ENCODE assay signal across 8 cellular contexts in genomic region chr12:116861331-116861730, GRCh38. TPM values are rescaled to one million over a fixed set of nuclear protein-coding genes. Genes with fewer than 3 reads are reported as not detected.
DNase-seq lines count a peak whose midpoint lies in the region; ATAC-seq and TF ChIP-seq lines count a peak whose summit lies in the region.

No MANE protein-coding gene starts in this region.

- no peaks in the 10 kb centered on the region for H3K9me2 ChIP-seq in PC-9 (ENCODE audit: insufficient read depth)

- no TSS peak for BruUV-seq in PC-9 (replicated peaks; lab: Mats Ljungman, UMichigan)

- H3K36me3 ChIP-seq in PC-9 (ENCODE audit: low read depth), result no peaks in the 10 kb centered on the region

- no peaks in the 10 kb centered on the region for H4K20me1 ChIP-seq in PC-9 (ENCODE audit: insufficient read depth)

- DNase-seq in EL (peak; percentile 85), UCSD-AML1 (lab: John Stamatoyannopoulos, UW; ENCODE audit: unreplicated experiment) (peak; percentile 48), foreskin melanocyte (peak; percentile 92), PC-9 (no peak), G401 (ENCODE audit: low spot score) (no peak)
- peak in 1 of 2 donors; percentile 34 for DNase-seq in stimulated activated naive CD8-positive, alpha-beta T cell treated with anti-CD3 and anti-CD28 coated beads, Interleukin-15, amount 100 ng/mL, for 72 hours

- no peak overlapping the region for H3K4me2 ChIP-seq in PC-9

- no peak overlapping the region for H2AFZ ChIP-seq in PC-9

- POLR2A ChIA-PET in PC-9 (lab: Charles Lee; ENCODE audit: unreplicated experiment), result no interaction called here

- peaks cover 50% of the 10 kb centered on the region for H3K27me3 Mint-ChIP-seq in stimulated activated naive CD8-positive, alpha-beta T cell treated with anti-CD3 and anti-CD28 coated beads, Interleukin-15, amount 100 ng/mL, for 72 hours

- H3K4me3 ChIP-seq in PC-9, result no peak overlapping the region

- H3K27ac ChIP-seq in PC-9, result no peak overlapping the region

- ATAC-seq in GM19463 (IDR thresholded peaks at IDR 0.05; ENCODE audit: unreplicated experiment) (peak; percentile 90), HG03460 (IDR thresholded peaks at IDR 0.05; ENCODE audit: unreplicated experiment) (peak; percentile 82)
- peak; percentile 91 for ATAC-seq in stimulated activated naive CD8-positive, alpha-beta T cell treated with anti-CD3 and anti-CD28 coated beads, Interleukin-15, amount 100 ng/mL, for 72 hours

- no peaks in the 10 kb centered on the region for H3K27me3 ChIP-seq in PC-9 (ENCODE audit: insufficient read depth, low read depth)

- no peak overlapping the region for H3K27ac Mint-ChIP-seq in stimulated activated naive CD8-positive, alpha-beta T cell treated with anti-CD3 and anti-CD28 coated beads, Interleukin-15, amount 100 ng/mL, for 72 hours

- no peak for TF ChIP-seq CTCF in PC-9 (conservative IDR thresholded peaks at IDR 0.05)

- intact Hi-C loops in PC-9 (cut with micrococcal nuclease; ENCODE audit: unreplicated experiment), result loop anchor here (5.0 kb wide), 1 partner anchor 44 kb away; no protein-coding TSS in a partner anchor

- H3F3A ChIP-seq in PC-9 (ENCODE audit: insufficient read depth, low read depth), result peaks cover 8% of the 10 kb centered on the region; the same call in 1 of the 2 replicates

- in situ Hi-C loops in G401 (cut with HindIII; ENCODE audit: low sequenced_read_pairs), result no loop called here

- H3K4me3 Mint-ChIP-seq in stimulated activated naive CD8-positive, alpha-beta T cell treated with anti-CD3 and anti-CD28 coated beads, Interleukin-15, amount 100 ng/mL, for 72 hours, result no peak overlapping the region

- H3K4me1 ChIP-seq in PC-9 (replicated peaks; ENCODE audit: insufficient read depth), result peaks cover 27% of the 10 kb centered on the region

- H3K9me3 ChIP-seq in PC-9 (ENCODE audit: insufficient read depth, low read depth), result no peaks in the 10 kb centered on the region

- CTCF ChIA-PET in PC-9 (lab: Charles Lee), result no interaction called here

- no peaks in the 10 kb centered on the region for H3K9me3 Mint-ChIP-seq in stimulated activated naive CD8-positive, alpha-beta T cell treated with anti-CD3 and anti-CD28 coated beads, Interleukin-15, amount 100 ng/mL, for 72 hours

- H3K4me1 Mint-ChIP-seq in stimulated activated naive CD8-positive, alpha-beta T cell treated with anti-CD3 and anti-CD28 coated beads, Interleukin-15, amount 100 ng/mL, for 72 hours, result peaks cover 11% of the 10 kb centered on the region

- H3K79me2 ChIP-seq in PC-9 (ENCODE audit: low read depth), result no peaks in the 10 kb centered on the region

RNA-seq across cellular contexts. Expression of gene HRK, which starts 19.9 kb away (rescaled TPM):
- total RNA-seq in PC-9 (2021), result 0.55 and 1.4 TPM in 2 replicates
- 6.2 and 8.9 TPM in 2 replicates for total RNA-seq in G401 (2014; rRNA removed; shearing (Covaris generic))

RNA-seq across cellular contexts. Expression of gene FBXW8, which starts 49.4 kb away (rescaled TPM):
- total RNA-seq in PC-9 (2021), result 20.6 and 27.4 TPM in 2 replicates
- 18.4 and 21.6 TPM in 2 replicates for total RNA-seq in G401 (2014; rRNA removed; shearing (Covaris generic))

Comparison
In these comparisons a context has a peak if more than half of its experiments do, and no peak if none do; other contexts are left out.
1. DNase-seq: peak in EL (single experiment), UCSD-AML1 (single experiment) and foreskin melanocyte (single experiment); none in PC-9 (0 of 2) and G401 (single experiment).
2. Peak in every context shown above with its lines, with median percentiles within 50 percentile points of each other: ATAC-seq.